ENCODE assay signal across 10 cellular contexts in the genomic region with DNA sequence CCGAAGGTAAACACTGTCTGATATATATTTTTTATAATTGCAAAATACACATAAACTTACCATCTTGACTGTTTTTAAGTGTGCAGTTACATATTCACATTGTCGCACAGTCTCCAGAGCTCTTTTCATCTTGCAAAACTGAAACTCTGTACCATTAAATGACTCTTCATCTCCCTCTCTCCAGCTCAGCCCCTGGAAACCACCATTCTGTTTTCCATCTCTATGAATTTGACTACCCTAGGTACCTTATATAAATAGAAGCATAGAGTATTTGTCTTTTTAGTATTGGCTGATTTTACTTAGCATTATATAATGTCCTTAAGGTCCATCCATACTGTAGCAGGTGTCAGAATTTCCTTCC. TPM values are rescaled to one million over a fixed set of nuclear protein-coding genes. Genes with fewer than 3 reads are reported as not detected.
DNase-seq lines count a peak whose midpoint lies in the region; ATAC-seq, FAIRE-seq and TF ChIP-seq lines count a peak whose summit lies in the region.
"Had no signal": no experiment of that assay in that cellular context is flagged by ENCODE, and none has a peak within 500 bp of the region (broad histone marks: within the 10 kb centered on the region; RNA-seq: fewer than 3 reads in every experiment).

No MANE protein-coding gene starts in this region.

- intact Hi-C loops in aorta (cut with DNase I), result no loop called here

- DNase-seq in naive thymus-derived CD8-positive, alpha-beta T cell, result no peak
- DNase-seq in aorta, result no peak
- no peak for DNase-seq in WTC11 (ENCODE audit: low spot score)
- DNase-seq in D721Med (ENCODE audit: insufficient read length, low spot score), result no peak
- DNase-seq: NCI-H510A treated with DMSO at 0.1 percent for 48 hours had no signal

- no peak for TF ChIP-seq CTCF in WTC11 (IDR thresholded peaks at IDR 0.05)
- no peak for TF ChIP-seq CTCF in D721Med (IDR thresholded peaks at IDR 0.05; ENCODE audit: insufficient read depth, missing control alignments)

- peaks cover 0 to 4% (median 0%) of the 10 kb centered on the region in 9 donors for H3K9me3 Mint-ChIP-seq in naive thymus-derived CD8-positive, alpha-beta T cell
- peaks cover 6% of the 10 kb centered on the region for H3K9me3 Mint-ChIP-seq in WTC11

- H3K27me3 Mint-ChIP-seq in naive thymus-derived CD8-positive, alpha-beta T cell, result no peaks in the 10 kb centered on the region
- H3K27me3 Mint-ChIP-seq in WTC11 (ENCODE audit: low read depth), result no peaks in the 10 kb centered on the region

- no peaks in the 10 kb centered on the region for H3K36me3 ChIP-seq in aorta (ENCODE audit: control insufficient read depth in 1 of 2, insufficient read depth in 2 of 2, low read length in 1 of 2)
- H3K36me3 ChIP-seq: esophagus muscularis mucosa had no signal

- POLR2A ChIA-PET in naive thymus-derived CD8-positive, alpha-beta T cell (lab: Charles Lee), result no interaction called here
- POLR2A ChIA-PET in WTC11 (lab: Charles Lee), result no interaction called here

- H3K27ac ChIP-seq in aorta (ENCODE audit: low read depth in 1 of 2, low read length in 2 of 2), result no peak overlapping the region

- H3K4me1 ChIP-seq in aorta (ENCODE audit: control insufficient read depth in 1 of 2, insufficient read depth in 2 of 2, low read length in 2 of 2), result peaks cover 8 to 28% of the 10 kb centered on the region in 2 donors

- H3K9me3 ChIP-seq in aorta (ENCODE audit: control insufficient read depth, low read length), result no peaks in the 10 kb centered on the region
- H3K9me3 ChIP-seq: esophagus muscularis mucosa had no signal

- peak overlapping the region in 5 of 10 donors; percentile 6 to 73 (median 51) for H3K27ac Mint-ChIP-seq in naive thymus-derived CD8-positive, alpha-beta T cell
- no peak overlapping the region for H3K27ac Mint-ChIP-seq in WTC11

- WGBS in aorta, 2 donors, result 89 to 98% methylated on average over 2 of the region's 2 CpGs

- no peak for FAIRE-seq in D721Med (lab: Jason Lieb, UNC)
- FAIRE-seq: urothelium cell line had no signal

- peak overlapping the region in 6 of 10 donors; percentile 4 to 62 (median 27) for H3K4me3 Mint-ChIP-seq in naive thymus-derived CD8-positive, alpha-beta T cell
- H3K4me3 Mint-ChIP-seq in WTC11, result no peak overlapping the region

- ATAC-seq in GM18858 (IDR thresholded peaks at IDR 0.05; ENCODE audit: unreplicated experiment), result peak; percentile 33
- peak; percentile 46 for ATAC-seq in GM21447 (IDR thresholded peaks at IDR 0.05; ENCODE audit: unreplicated experiment)
- peak; percentile 41 for ATAC-seq in HG03439 (IDR thresholded peaks at IDR 0.05; ENCODE audit: unreplicated experiment)
- peak; percentile 12 to 48 for ATAC-seq in naive thymus-derived CD8-positive, alpha-beta T cell
- no peak for ATAC-seq in aorta (ENCODE audit: low FRiP score)
- no peak for ATAC-seq in WTC11

- CTCF ChIA-PET in WTC11 (lab: Charles Lee), result no interaction called here

- H3K36me3 Mint-ChIP-seq in naive thymus-derived CD8-positive, alpha-beta T cell, result no peaks in the 10 kb centered on the region
- peaks cover 6% of the 10 kb centered on the region for H3K36me3 Mint-ChIP-seq in WTC11

- peaks cover 26 to 88% (median 80%) of the 10 kb centered on the region in 4 donors for H3K4me1 Mint-ChIP-seq in naive thymus-derived CD8-positive, alpha-beta T cell
- H3K4me1 Mint-ChIP-seq in WTC11, result peaks cover 36% of the 10 kb centered on the region

- H3K4me3 ChIP-seq in aorta (ENCODE audit: low read length in 2 of 2), result no peak overlapping the region
- H3K4me3 ChIP-seq: esophagus muscularis mucosa had no signal

- no peaks in the 10 kb centered on the region for H3K27me3 ChIP-seq in aorta (ENCODE audit: control insufficient read depth in 1 of 2, insufficient read depth in 2 of 2, low read length in 1 of 2)
- H3K27me3 ChIP-seq: esophagus muscularis mucosa had no signal

TF ChIP-seq in WTC11, 78 proteins besides CTCF, POLR2A, EP300 and RAD21 (continues in another document):
- TF ChIP-seq, protein P1, sequence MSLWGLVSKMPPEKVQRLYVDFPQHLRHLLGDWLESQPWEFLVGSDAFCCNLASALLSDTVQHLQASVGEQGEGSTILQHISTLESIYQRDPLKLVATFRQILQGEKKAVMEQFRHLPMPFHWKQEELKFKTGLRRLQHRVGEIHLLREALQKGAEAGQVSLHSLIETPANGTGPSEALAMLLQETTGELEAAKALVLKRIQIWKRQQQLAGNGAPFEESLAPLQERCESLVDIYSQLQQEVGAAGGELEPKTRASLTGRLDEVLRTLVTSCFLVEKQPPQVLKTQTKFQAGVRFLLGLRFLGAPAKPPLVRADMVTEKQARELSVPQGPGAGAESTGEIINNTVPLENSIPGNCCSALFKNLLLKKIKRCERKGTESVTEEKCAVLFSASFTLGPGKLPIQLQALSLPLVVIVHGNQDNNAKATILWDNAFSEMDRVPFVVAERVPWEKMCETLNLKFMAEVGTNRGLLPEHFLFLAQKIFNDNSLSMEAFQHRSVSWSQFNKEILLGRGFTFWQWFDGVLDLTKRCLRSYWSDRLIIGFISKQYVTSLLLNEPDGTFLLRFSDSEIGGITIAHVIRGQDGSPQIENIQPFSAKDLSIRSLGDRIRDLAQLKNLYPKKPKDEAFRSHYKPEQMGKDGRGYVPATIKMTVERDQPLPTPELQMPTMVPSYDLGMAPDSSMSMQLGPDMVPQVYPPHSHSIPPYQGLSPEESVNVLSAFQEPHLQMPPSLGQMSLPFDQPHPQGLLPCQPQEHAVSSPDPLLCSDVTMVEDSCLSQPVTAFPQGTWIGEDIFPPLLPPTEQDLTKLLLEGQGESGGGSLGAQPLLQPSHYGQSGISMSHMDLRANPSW (CRISPR knock-in tag; conservative IDR thresholded peaks at IDR 0.05; ENCODE audit: low read depth), result no peak
- TF ChIP-seq NR3C1 (CRISPR knock-in tag; conservative IDR thresholded peaks at IDR 0.05; ENCODE audit: low read depth) (no peak), ZNF121 (CRISPR knock-in tag; IDR thresholded peaks at IDR 0.05) (no peak), SP1 (CRISPR knock-in tag; conservative IDR thresholded peaks at IDR 0.05) (no peak), TEAD4 (CRISPR knock-in tag; IDR thresholded peaks at IDR 0.05) (no peak), SMAD3 (CRISPR knock-in tag; IDR thresholded peaks at IDR 0.05; ENCODE audit: borderline replicate concordance) (no peak)
- TF ChIP-seq, protein P2, sequence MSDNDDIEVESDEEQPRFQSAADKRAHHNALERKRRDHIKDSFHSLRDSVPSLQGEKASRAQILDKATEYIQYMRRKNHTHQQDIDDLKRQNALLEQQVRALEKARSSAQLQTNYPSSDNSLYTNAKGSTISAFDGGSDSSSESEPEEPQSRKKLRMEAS (CRISPR knock-in tag; IDR thresholded peaks at IDR 0.05), result no peak
- TF ChIP-seq, protein P3, sequence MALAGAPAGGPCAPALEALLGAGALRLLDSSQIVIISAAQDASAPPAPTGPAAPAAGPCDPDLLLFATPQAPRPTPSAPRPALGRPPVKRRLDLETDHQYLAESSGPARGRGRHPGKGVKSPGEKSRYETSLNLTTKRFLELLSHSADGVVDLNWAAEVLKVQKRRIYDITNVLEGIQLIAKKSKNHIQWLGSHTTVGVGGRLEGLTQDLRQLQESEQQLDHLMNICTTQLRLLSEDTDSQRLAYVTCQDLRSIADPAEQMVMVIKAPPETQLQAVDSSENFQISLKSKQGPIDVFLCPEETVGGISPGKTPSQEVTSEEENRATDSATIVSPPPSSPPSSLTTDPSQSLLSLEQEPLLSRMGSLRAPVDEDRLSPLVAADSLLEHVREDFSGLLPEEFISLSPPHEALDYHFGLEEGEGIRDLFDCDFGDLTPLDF (CRISPR knock-in tag; IDR thresholded peaks at IDR 0.05), result no peak
- TF ChIP-seq, protein P4, sequence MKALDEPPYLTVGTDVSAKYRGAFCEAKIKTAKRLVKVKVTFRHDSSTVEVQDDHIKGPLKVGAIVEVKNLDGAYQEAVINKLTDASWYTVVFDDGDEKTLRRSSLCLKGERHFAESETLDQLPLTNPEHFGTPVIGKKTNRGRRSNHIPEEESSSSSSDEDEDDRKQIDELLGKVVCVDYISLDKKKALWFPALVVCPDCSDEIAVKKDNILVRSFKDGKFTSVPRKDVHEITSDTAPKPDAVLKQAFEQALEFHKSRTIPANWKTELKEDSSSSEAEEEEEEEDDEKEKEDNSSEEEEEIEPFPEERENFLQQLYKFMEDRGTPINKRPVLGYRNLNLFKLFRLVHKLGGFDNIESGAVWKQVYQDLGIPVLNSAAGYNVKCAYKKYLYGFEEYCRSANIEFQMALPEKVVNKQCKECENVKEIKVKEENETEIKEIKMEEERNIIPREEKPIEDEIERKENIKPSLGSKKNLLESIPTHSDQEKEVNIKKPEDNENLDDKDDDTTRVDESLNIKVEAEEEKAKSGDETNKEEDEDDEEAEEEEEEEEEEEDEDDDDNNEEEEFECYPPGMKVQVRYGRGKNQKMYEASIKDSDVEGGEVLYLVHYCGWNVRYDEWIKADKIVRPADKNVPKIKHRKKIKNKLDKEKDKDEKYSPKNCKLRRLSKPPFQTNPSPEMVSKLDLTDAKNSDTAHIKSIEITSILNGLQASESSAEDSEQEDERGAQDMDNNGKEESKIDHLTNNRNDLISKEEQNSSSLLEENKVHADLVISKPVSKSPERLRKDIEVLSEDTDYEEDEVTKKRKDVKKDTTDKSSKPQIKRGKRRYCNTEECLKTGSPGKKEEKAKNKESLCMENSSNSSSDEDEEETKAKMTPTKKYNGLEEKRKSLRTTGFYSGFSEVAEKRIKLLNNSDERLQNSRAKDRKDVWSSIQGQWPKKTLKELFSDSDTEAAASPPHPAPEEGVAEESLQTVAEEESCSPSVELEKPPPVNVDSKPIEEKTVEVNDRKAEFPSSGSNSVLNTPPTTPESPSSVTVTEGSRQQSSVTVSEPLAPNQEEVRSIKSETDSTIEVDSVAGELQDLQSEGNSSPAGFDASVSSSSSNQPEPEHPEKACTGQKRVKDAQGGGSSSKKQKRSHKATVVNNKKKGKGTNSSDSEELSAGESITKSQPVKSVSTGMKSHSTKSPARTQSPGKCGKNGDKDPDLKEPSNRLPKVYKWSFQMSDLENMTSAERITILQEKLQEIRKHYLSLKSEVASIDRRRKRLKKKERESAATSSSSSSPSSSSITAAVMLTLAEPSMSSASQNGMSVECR (CRISPR knock-in tag; IDR thresholded peaks at IDR 0.05; ENCODE audit: borderline replicate concordance), result no peak

RNA-seq across cellular contexts. Expression of gene LRCH1, which starts 45.8 kb away (rescaled TPM):
- 10 to 100 TPM; 15.8 to 17.1 TPM for total RNA-seq in naive thymus-derived CD8-positive, alpha-beta T cell
- 1 to 10 TPM; 1.3 to 3.8 (median 1.4) TPM for polyA plus RNA-seq in naive thymus-derived CD8-positive, alpha-beta T cell
- total RNA-seq in aorta (10 to 100 TPM; 44.4 to 46.5 TPM), WTC11 (2021) (9.2 to 11.8 TPM (median 9.7 TPM) in 3 replicates)
- polyA plus RNA-seq in aorta, result 10 to 100 TPM; 12.3 to 13.1 TPM

Comparison
In these comparisons a context has a peak if more than half of its experiments do, and no peak if none do; other contexts are left out.
1. ATAC-seq: peak in GM18858 (single experiment), GM21447 (single experiment), HG03439 (single experiment) and naive thymus-derived CD8-positive, alpha-beta T cell (2 of 2); none in aorta (single experiment) and WTC11 (single experiment).